ENCODE assay signal across 1 cellular context in genomic region chr3:23202921-23203650, GRCh38.
TF ChIP-seq lines count a peak whose summit lies in the region.

Gene UBE2E2, plus strand, starts transcription at chr3:23203327.

TF ChIP-seq in A549, 52 proteins besides CTCF, POLR2A, EP300 and RAD21 (continued from another document):
- TF ChIP-seq, protein P1, sequence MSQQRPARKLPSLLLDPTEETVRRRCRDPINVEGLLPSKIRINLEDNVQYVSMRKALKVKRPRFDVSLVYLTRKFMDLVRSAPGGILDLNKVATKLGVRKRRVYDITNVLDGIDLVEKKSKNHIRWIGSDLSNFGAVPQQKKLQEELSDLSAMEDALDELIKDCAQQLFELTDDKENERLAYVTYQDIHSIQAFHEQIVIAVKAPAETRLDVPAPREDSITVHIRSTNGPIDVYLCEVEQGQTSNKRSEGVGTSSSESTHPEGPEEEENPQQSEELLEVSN (IDR thresholded peaks at IDR 0.05; ENCODE audit: borderline replicate concordance, low read depth), result no peak
- TF ChIP-seq RNF2 (IDR thresholded peaks at IDR 0.05; ENCODE audit: borderline replicate concordance, low read depth) (no peak), REST (IDR thresholded peaks at IDR 0.05) (no peak), PHF8 (IDR thresholded peaks at IDR 0.05; ENCODE audit: borderline replicate concordance, low read depth) (peak; percentile 76), KDM1A (IDR thresholded peaks at IDR 0.05; ENCODE audit: low read depth) (no peak), ATOH8 (CRISPR knock-in tag; IDR thresholded peaks at IDR 0.05; ENCODE audit: low read depth) (peak; percentile 54; the same call in 1 of the 2 replicates), JUN (IDR thresholded peaks at IDR 0.05) (peak in 1 of 2 experiments; percentile 54; a peak in 2 of 5 replicates), HDAC2 (IDR thresholded peaks at IDR 0.05) (no peak)
TF ChIP-seq in A549: peak in this region for 8.
